Comparison of ENCODE assay signal across 9 cellular contexts in the genomic region with DNA sequence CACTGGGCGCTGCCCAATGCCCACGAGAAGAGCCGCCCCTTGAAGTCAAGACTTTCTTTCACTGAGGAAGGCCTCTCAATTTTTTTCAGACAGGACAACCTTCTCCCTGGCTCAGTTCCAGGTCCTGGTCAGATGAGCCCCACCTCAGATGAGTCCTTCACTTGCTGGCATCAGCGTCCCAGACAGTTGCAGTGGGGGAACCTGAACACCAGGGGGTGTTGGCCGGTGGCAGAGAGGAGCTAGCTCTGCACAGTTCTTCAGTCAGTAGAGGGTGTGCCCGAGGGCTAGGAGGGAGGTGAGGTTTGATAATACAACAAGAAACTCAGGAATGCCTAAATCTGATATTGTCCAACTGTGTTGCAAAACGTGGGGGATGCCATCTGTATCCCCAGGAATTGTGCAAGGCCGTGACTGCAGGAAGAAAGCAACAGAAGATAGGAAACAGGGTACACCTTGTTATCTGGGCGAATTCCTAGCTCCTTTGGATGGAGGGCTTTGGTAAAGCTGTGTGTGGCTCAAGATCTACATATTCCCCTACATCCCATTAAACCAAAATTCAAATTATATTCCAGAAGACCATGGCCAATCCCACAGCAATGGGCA. TPM values are rescaled to one million over a fixed set of nuclear protein-coding genes. Genes with fewer than 3 reads are reported as not detected.
A peak's percentile ranks its signal among the peaks of the same experiment; 100 is the strongest.
DNase-seq lines count a peak whose midpoint lies in the region; ATAC-seq and TF ChIP-seq lines count a peak whose summit lies in the region.
"Had no signal": no experiment of that assay in that cellular context is flagged by ENCODE, and none has a peak within 500 bp of the region (broad histone marks: within the 10 kb centered on the region; RNA-seq: fewer than 3 reads in every experiment).

No MANE protein-coding gene starts in this region.

- intact Hi-C loops in left ventricle myocardium superior (cut with micrococcal nuclease): no loop called here

- H3K4me3 Mint-ChIP-seq in activated T-helper 17 cell treated with anti-CD3 and anti-CD28 coated beads, Interleukin-2, amount 50 U/mL, for 72 hours: no peak overlapping the region

- peaks cover 4% of the 10 kb centered on the region for H3K27me3 Mint-ChIP-seq in activated T-helper 17 cell treated with anti-CD3 and anti-CD28 coated beads, Interleukin-2, amount 50 U/mL, for 72 hours

- no peak overlapping the region for H3K27ac Mint-ChIP-seq in activated T-helper 17 cell treated with anti-CD3 and anti-CD28 coated beads, Interleukin-2, amount 50 U/mL, for 72 hours

- no peak overlapping the region for H3K27ac ChIP-seq in C4-2B
- H3K27ac ChIP-seq: ovary had no signal

- ATAC-seq in GM21529 (IDR thresholded peaks at IDR 0.05; ENCODE audit: unreplicated experiment) (peak; percentile 52), left ventricle myocardium superior (peak; percentile 78), HG02588 (IDR thresholded peaks at IDR 0.05; ENCODE audit: unreplicated experiment) (no peak)
- ATAC-seq in activated T-helper 17 cell treated with anti-CD3 and anti-CD28 coated beads, Interleukin-2, amount 50 U/mL, for 72 hours (replicated peaks): peak; percentile 65

- TF ChIP-seq CTCF in C4-2B (conservative IDR thresholded peaks at IDR 0.05): peak; percentile 56

- no peaks in the 10 kb centered on the region for H3K9me3 Mint-ChIP-seq in activated T-helper 17 cell treated with anti-CD3 and anti-CD28 coated beads, Interleukin-2, amount 50 U/mL, for 72 hours

- peaks cover 31% of the 10 kb centered on the region for H3K4me1 Mint-ChIP-seq in activated T-helper 17 cell treated with anti-CD3 and anti-CD28 coated beads, Interleukin-2, amount 50 U/mL, for 72 hours

- DNase-seq in OCI-M1 (lab: John Stamatoyannopoulos, UW) (peak; percentile 29), left ventricle myocardium superior (peak; percentile 63), D341Med (ENCODE audit: low spot score) (no peak)
- DNase-seq in stimulated activated CD4-positive, alpha-beta T cell treated with anti-CD3 and anti-CD28 coated beads, Interleukin-1b, Interleukin-23, amount 100 ng/mL, for 4 hours (ENCODE audit: low read depth in 2 of 2): peak; percentile 65 to 72

- H3K36me3 Mint-ChIP-seq in activated T-helper 17 cell treated with anti-CD3 and anti-CD28 coated beads, Interleukin-2, amount 50 U/mL, for 72 hours (ENCODE audit: low read depth): no peaks in the 10 kb centered on the region

RNA-seq across cellular contexts. Expression of a gene that starts 34.3 kb away (rescaled TPM):
- not detected for total RNA-seq in activated T-helper 17 cell treated with anti-CD3 and anti-CD28 coated beads, Interleukin-2, amount 50 U/mL, for 72 hours
- not detected for total RNA-seq in left ventricle myocardium superior
- total RNA-seq: ovary had no signal
